21 cellular contexts compared by ENCODE assay signal in genomic region chr14:34364201-34364600, GRCh38.
DNase-seq lines count a peak whose midpoint lies in the region; ATAC-seq and TF ChIP-seq lines count a peak whose summit lies in the region.
"Had no signal": no experiment of that assay in that cellular context is flagged by ENCODE, and none has a peak within 500 bp of the region (broad histone marks: within the 10 kb centered on the region; RNA-seq: fewer than 3 reads in every experiment).

No MANE protein-coding gene starts in this region.

- H3K4me1 ChIP-seq in upper lobe of left lung = peaks cover 13 to 47% (median 31%) of the 10 kb centered on the region in 4 donors
- peaks cover 7% of the 10 kb centered on the region for H3K4me1 ChIP-seq in HAP-1
- H3K4me1 ChIP-seq: Peyer's patch had no signal

- POLR2A ChIA-PET in RWPE1 (lab: Yijun Ruan, JAX; ENCODE audit: low non-redundant PET) = interaction anchor here (1.1 kb wide), 1 partner anchor 98 kb away, joined by 4 read pairs; the partner anchor contains the start of gene SPTSSA

- CTCF ChIA-PET in RWPE1 (lab: Yijun Ruan, JAX) = interaction anchor here (1.1 kb wide), 1 partner anchor 134 kb away, joined by 6 read pairs; no protein-coding TSS in a partner anchor

- DNase-seq in NOMO-1 treated with DMSO at 0.1 percent for 48 hours (lab: John Stamatoyannopoulos, UW; ENCODE audit: unreplicated experiment) (peak; percentile 16), NOMO-1 treated with dmso at 0.1 percent for 144 hours (lab: John Stamatoyannopoulos, UW; ENCODE audit: unreplicated experiment) (no peak), RWPE1 (ENCODE audit: low spot score) (peak; percentile 20), epithelial cell of prostate (ENCODE audit: low read depth, low spot score) (no peak), upper lobe of left lung (no peak), HK-2 (ENCODE audit: unreplicated experiment) (no peak), HAP-1 (ENCODE audit: low spot score in 2 of 2) (no peak)
- DNase-seq: CD8-positive, alpha-beta T cell; DND-41; GDM1; Karpas-422; MV-4-11; NCI-H1417; NCI-H1930; NCI-H748 treated with DMSO at 0.1 percent for 48 hours; Peyer's patch; SHP77 had no signal

- WGBS in upper lobe of left lung, 2 donors = 71 to 72% methylated on average over 6 of the region's 6 CpGs

- H3K4me3 ChIP-seq in upper lobe of left lung (no peak overlapping the region), HAP-1 (no peak overlapping the region)
- H3K4me3 ChIP-seq: GM12878, Peyer's patch had no signal

- no peaks in the 10 kb centered on the region for H3K27me3 ChIP-seq in upper lobe of left lung
- no peaks in the 10 kb centered on the region for H3K27me3 ChIP-seq in HAP-1 (ENCODE audit: low read depth)
- H3K27me3 ChIP-seq: Peyer's patch had no signal

- H3K36me3 ChIP-seq in upper lobe of left lung = no peaks in the 10 kb centered on the region
- H3K36me3 ChIP-seq in HAP-1 (replicated peaks) = no peaks in the 10 kb centered on the region
- H3K36me3 ChIP-seq: Peyer's patch had no signal

- no peak for TF ChIP-seq EP300 in upper lobe of left lung (IDR thresholded peaks at IDR 0.05)

- TF ChIP-seq POLR2A in upper lobe of left lung (IDR thresholded peaks at IDR 0.05) = no peak

- ATAC-seq in upper lobe of left lung (ENCODE audit: low FRiP score in 2 of 2) = no peak
- no peak for ATAC-seq in HG02938 (IDR thresholded peaks at IDR 0.05; ENCODE audit: unreplicated experiment)
- ATAC-seq: CD8-positive, alpha-beta T cell; GM12878; SK-N-SH treated with all-trans-retinoic acid at 6 μM for 48 hours had no signal

- in situ Hi-C loops in HAP-1 (cut with MboI; ENCODE audit: low sequenced_read_pairs) = no loop called here

- H3K27ac ChIP-seq in RWPE1 = peak overlapping the region; percentile 60
- peak overlapping the region; percentile 66 for H3K27ac ChIP-seq in epithelial cell of prostate
- peak overlapping the region in 3 of 4 donors; percentile 17 to 61 (median 55) for H3K27ac ChIP-seq in upper lobe of left lung
- H3K27ac ChIP-seq: 22Rv1, Peyer's patch had no signal

- no peak for TF ChIP-seq CTCF in RWPE1 (conservative IDR thresholded peaks at IDR 0.05; ENCODE audit: low read depth)
- TF ChIP-seq CTCF in upper lobe of left lung (IDR thresholded peaks at IDR 0.05) = no peak

- H3K9me3 ChIP-seq in upper lobe of left lung (no peaks in the 10 kb centered on the region), HAP-1 (no peaks in the 10 kb centered on the region)
- H3K9me3 ChIP-seq: Peyer's patch had no signal

Comparison
In these comparisons a context has a peak if more than half of its experiments do, and no peak if none do; other contexts are left out.
1. DNase-seq: peak in NOMO-1 treated with DMSO at 0.1 percent for 48 hours (single experiment) and RWPE1 (single experiment); none in NOMO-1 treated with dmso at 0.1 percent for 144 hours (single experiment), epithelial cell of prostate (single experiment), upper lobe of left lung (0 of 2), HK-2 (single experiment) and HAP-1 (0 of 2).
2. Peak in every context shown above with its lines, with median percentiles within 50 percentile points of each other: H3K27ac ChIP-seq.